In the genomic region with DNA sequence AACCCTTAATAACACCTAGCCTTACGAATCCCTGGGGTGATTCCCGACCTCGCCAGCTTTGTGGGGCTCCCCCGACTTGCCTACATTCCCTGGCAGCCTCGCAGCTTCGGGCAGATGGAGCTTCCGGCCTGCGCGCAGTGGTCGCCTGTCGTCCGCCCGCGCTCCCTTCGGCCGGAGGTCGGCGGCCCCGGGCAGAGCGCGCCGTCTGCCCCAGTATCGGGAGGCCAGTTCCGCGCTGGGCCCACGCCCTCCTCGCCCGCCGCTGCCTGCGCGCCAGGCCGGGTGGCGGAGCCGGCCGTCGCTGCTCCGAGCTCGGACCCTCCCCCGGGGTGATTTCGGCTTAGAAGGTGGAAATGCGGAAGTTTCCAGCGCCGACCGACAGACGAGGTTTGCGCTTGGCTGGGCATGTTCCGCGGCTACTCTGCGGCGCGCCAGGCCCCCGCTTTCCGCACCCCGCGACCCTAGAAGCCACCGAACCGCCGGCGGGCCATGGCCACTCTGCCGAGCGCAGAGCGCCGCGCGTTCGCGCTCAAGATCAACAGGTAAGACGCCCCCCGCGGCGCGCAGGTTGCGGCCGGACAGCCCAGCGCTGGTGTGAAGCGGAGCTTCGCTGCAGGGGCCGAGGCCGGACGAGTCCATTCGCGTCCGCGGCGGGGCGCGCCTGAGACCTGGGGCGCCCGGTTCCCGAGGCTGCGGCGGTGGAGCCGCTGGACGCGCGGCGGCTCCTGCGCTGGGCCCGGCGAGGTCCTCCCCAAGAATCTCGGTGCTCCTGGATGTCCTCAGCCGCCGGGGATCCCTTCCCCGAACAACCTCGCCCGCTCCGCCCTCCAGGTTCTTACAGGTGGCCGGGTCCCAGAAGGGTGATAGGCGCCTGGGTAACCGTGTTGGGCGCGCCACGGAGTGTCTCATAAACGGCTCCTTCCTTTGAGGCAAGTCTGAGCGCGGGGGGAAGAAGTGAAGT, we compare ENCODE assay signal across 1 cellular context.
A peak's percentile ranks its signal among the peaks of the same experiment; 100 is the strongest.
TF ChIP-seq lines count a peak whose summit lies in the region.

Gene DOCK8, plus strand, starts transcription at position 378 of the 961 bp plus-strand sequence. Its CDS starts 112 bp downstream, at position 490.

TF ChIP-seq in HEK293, 187 proteins besides CTCF, POLR2A, EP300 and RAD21 (continued from another document):
- TF ChIP-seq, protein P1, sequence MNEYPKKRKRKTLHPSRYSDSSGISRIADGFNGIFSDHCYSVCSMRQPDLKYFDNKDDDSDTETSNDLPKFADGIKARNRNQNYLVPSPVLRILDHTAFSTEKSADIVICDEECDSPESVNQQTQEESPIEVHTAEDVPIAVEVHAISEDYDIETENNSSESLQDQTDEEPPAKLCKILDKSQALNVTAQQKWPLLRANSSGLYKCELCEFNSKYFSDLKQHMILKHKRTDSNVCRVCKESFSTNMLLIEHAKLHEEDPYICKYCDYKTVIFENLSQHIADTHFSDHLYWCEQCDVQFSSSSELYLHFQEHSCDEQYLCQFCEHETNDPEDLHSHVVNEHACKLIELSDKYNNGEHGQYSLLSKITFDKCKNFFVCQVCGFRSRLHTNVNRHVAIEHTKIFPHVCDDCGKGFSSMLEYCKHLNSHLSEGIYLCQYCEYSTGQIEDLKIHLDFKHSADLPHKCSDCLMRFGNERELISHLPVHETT (tag by site-specific recombination; IDR thresholded peaks at IDR 0.05), result no peak
- TF ChIP-seq ZNF843 (tag by site-specific recombination; IDR thresholded peaks at IDR 0.05) (no peak), YY2 (tag by site-specific recombination; IDR thresholded peaks at IDR 0.05) (no peak), ZNF394 (tag by site-specific recombination; IDR thresholded peaks at IDR 0.05; ENCODE audit: borderline replicate concordance) (peak; percentile 15; the same call in 1 of the 2 replicates)
- TF ChIP-seq, protein P2, sequence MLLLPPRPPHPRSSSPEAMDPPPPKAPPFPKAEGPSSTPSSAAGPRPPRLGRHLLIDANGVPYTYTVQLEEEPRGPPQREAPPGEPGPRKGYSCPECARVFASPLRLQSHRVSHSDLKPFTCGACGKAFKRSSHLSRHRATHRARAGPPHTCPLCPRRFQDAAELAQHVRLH (tag by site-specific recombination; IDR thresholded peaks at IDR 0.05), result no peak
